Comparison of ENCODE assay signal across 1 cellular context in the genomic region with DNA sequence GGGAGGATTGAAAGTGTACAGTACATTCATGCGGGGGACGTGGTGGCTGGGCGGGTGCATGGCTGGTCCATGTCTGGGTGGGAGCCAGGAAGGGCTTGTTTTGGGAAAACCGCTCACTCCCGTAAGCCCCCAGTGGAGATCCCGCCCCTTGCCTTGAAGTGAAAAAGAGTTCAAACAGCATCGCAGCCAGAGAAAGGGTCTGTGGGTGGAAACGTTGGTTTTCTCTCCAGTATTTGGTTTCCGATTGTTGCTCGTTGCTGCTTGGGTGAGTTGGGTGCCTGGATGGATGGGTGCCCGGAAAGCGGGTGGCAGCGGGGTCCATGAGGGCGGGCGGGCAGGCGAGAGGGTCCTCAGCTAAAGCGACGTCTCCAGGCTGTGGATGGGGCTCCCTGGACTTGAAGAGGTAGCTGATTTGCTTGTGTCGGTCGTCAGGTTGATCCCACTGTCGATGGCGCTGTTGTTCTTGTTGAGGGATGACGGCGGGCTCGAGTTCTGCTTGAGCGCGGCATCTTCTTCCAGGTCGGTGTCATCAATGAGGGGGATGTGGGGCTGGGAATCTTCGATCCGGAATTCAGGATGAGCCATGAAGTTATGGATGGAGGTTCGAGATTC.
TF ChIP-seq lines count a peak whose summit lies in the region.

No MANE protein-coding gene starts in this region.

TF ChIP-seq in H1, 55 proteins besides CTCF, POLR2A, EP300 and RAD21:
- TF ChIP-seq GABPA (IDR thresholded peaks at IDR 0.05; ENCODE audit: borderline replicate concordance, insufficient read depth, low read length) (no peak), SRF (IDR thresholded peaks at IDR 0.05; ENCODE audit: low read depth, low read length) (no peak), EGR1 (IDR thresholded peaks at IDR 0.05; ENCODE audit: borderline replicate concordance, low read depth, low read length) (no peak), CTBP2 (IDR thresholded peaks at IDR 0.05; ENCODE audit: borderline replicate concordance, insufficient read depth, insufficient read length, low read length) (no peak), SAP30 (IDR thresholded peaks at IDR 0.05; ENCODE audit: insufficient read depth, insufficient replicate concordance, low read length) (no peak), E2F6 (IDR thresholded peaks at IDR 0.05) (no peak), GTF2F1 (IDR thresholded peaks at IDR 0.05; ENCODE audit: borderline replicate concordance, low read depth, low read length) (no peak), HDAC2 (IDR thresholded peaks at IDR 0.05; ENCODE audit: borderline replicate concordance in 1 of 2, low read depth in 2 of 2, low read length in 2 of 2) (no peak), RXRA (IDR thresholded peaks at IDR 0.05; ENCODE audit: insufficient read depth, low read depth, low read length) (no peak)
- TF ChIP-seq, protein P1, sequence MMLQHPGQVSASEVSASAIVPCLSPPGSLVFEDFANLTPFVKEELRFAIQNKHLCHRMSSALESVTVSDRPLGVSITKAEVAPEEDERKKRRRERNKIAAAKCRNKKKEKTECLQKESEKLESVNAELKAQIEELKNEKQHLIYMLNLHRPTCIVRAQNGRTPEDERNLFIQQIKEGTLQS (IDR thresholded peaks at IDR 0.05; ENCODE audit: insufficient read depth, low read depth, low read length) = no peak
